Comparison of ENCODE assay signal across 13 cellular contexts in the genomic region with DNA sequence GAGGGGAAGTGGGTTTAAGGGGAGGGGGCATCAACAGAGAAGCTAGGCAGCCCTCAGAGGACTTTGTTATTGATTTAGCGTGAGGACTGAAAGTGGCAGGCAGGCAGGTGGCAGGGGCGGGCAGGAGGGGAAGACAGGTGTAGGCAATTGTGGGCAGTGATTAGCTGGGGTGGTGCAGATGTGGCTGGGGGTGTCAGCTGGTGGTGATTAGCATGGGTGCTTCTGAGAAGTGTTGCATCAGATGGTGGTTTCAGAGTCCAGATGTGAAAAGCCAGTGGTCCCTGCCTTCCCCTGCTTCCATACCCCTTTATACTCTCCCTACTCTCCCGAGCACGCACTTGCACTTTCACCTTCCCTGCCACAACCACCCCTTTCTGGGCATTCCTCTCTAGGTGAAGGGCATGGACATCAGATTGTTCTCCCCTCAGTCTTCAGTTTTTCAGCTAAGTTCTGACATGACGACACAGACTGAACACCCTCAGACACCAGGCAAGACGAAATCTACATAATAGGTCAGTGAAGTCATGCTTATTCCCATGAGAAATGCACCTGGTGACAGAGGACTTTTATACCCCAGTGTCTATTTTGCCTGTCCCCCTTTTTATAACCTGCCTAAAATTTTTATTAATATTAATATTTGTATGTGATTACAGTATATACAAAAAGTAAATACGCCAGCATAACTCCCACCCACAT.
DNase-seq lines count a peak whose midpoint lies in the region; ATAC-seq, FAIRE-seq and TF ChIP-seq lines count a peak whose summit lies in the region.
"Had no signal": no experiment of that assay in that cellular context is flagged by ENCODE, and none has a peak within 500 bp of the region (broad histone marks: within the 10 kb centered on the region; RNA-seq: fewer than 3 reads in every experiment).

No MANE protein-coding gene starts in this region.

- H3K4me3 ChIP-seq in K562 = no peak overlapping the region
- H3K4me3 ChIP-seq: left lung, pancreas had no signal

- 1% methylated on average over 5 of the region's 7 CpGs for WGBS in K562 (ENCODE audit: insufficient coverage, low coverage, missing lambda C conversion rate)

- no peak for TF ChIP-seq RAD21 in K562 (CRISPR knock-in tag; conservative IDR thresholded peaks at IDR 0.05 in 1 of 2, IDR thresholded peaks at IDR 0.05 in 1 of 2)

- no peak overlapping the region for H3K4me2 ChIP-seq in K562 (ENCODE audit: insufficient read depth, low read length)

- H2AFZ ChIP-seq in K562 (ENCODE audit: low read depth, low read length) = no peak overlapping the region

- TF ChIP-seq EP300 in K562 (IDR thresholded peaks at IDR 0.05; ENCODE audit: low read length) = no peak

- POLR2A ChIA-PET in K562 (lab: Yijun Ruan, JAX) = interaction anchor here (1.2 kb wide), 1 partner anchor 11 kb away, joined by 3 read pairs; no protein-coding TSS in a partner anchor

- FAIRE-seq in K562 (lab: Jason Lieb, UNC) = no peak
- FAIRE-seq: pancreas had no signal

- H3K4me3 Mint-ChIP-seq in activated T-helper 17 cell treated with anti-CD3 and anti-CD28 coated beads, Interleukin-2, amount 50 U/mL, for 72 hours = no peak overlapping the region
- H3K4me3 Mint-ChIP-seq: CD8-positive, alpha-beta memory T cell; effector memory CD8-positive, alpha-beta T cell had no signal

- no peaks in the 10 kb centered on the region for H3K4me1 ChIP-seq in K562 (replicated peaks in 1 of 2; ENCODE audit: control insufficient read depth in 2 of 2, insufficient read depth in 2 of 2, low read length in 2 of 2)
- H3K4me1 ChIP-seq: left lung, pancreas had no signal

- peaks cover 5% of the 10 kb centered on the region for H3K27me3 Mint-ChIP-seq in activated T-helper 17 cell treated with anti-CD3 and anti-CD28 coated beads, Interleukin-2, amount 50 U/mL, for 72 hours

- intact Hi-C loops in K562 (cut with micrococcal nuclease) (no loop called here), left cardiac atrium (cut with DNase I) (no loop called here)

- H3K79me2 ChIP-seq in K562 (ENCODE audit: control insufficient read depth, insufficient read depth, low read length) = no peaks in the 10 kb centered on the region

- H3K9ac ChIP-seq in K562 (ENCODE audit: insufficient read depth in 1 of 2, low read depth in 2 of 2, low read length in 2 of 2) = no peak overlapping the region

- H3K9me3 Mint-ChIP-seq in activated T-helper 17 cell treated with anti-CD3 and anti-CD28 coated beads, Interleukin-2, amount 50 U/mL, for 72 hours = peaks cover 7% of the 10 kb centered on the region

- no peaks in the 10 kb centered on the region for H3K4me1 Mint-ChIP-seq in activated T-helper 17 cell treated with anti-CD3 and anti-CD28 coated beads, Interleukin-2, amount 50 U/mL, for 72 hours

- H3K27ac Mint-ChIP-seq in activated T-helper 17 cell treated with anti-CD3 and anti-CD28 coated beads, Interleukin-2, amount 50 U/mL, for 72 hours = no peak overlapping the region
- H3K27ac Mint-ChIP-seq: CD8-positive, alpha-beta memory T cell; effector memory CD8-positive, alpha-beta T cell had no signal

- no peak for TF ChIP-seq POLR2A in K562 (conservative IDR thresholded peaks at IDR 0.05)

- no peaks in the 10 kb centered on the region for H3K9me3 ChIP-seq in K562 (replicated peaks; ENCODE audit: control insufficient read depth, insufficient read depth, low read depth, low read length)
- H3K9me3 ChIP-seq: left lung, pancreas had no signal

- H3K36me3 Mint-ChIP-seq in activated T-helper 17 cell treated with anti-CD3 and anti-CD28 coated beads, Interleukin-2, amount 50 U/mL, for 72 hours (ENCODE audit: low read depth) = no peaks in the 10 kb centered on the region
- H3K36me3 Mint-ChIP-seq: CD8-positive, alpha-beta memory T cell had no signal

- peaks cover 5% of the 10 kb centered on the region; the same call in 1 of the 2 replicates for H4K20me1 ChIP-seq in K562 (replicated peaks; ENCODE audit: control insufficient read depth, insufficient read depth, low read length)

- in situ Hi-C loops in K562 (cut with MboI) = no loop called here

- no peaks in the 10 kb centered on the region for H3K36me3 ChIP-seq in K562 (ENCODE audit: control insufficient read depth, insufficient read depth, low read length)
- H3K36me3 ChIP-seq: left lung, pancreas had no signal

- TF ChIP-seq CTCF in K562 (IDR thresholded peaks at IDR 0.05 in 2 of 3, conservative IDR thresholded peaks at IDR 0.05 in 1 of 3; ENCODE audit: insufficient read depth in 2 of 3, low read depth in 1 of 3, low read length in 3 of 3) = no peak

- ATAC-seq in GM18520 (IDR thresholded peaks at IDR 0.05; ENCODE audit: unreplicated experiment) (peak; percentile 51), HG02798 (IDR thresholded peaks at IDR 0.05; ENCODE audit: poor library complexity, unreplicated experiment) (peak; percentile 69), K562 (no peak), left cardiac atrium (no peak)
- no peak for ATAC-seq in activated T-helper 17 cell treated with anti-CD3 and anti-CD28 coated beads, Interleukin-2, amount 50 U/mL, for 72 hours (replicated peaks)
- ATAC-seq: effector memory CD8-positive, alpha-beta T cell; left lung; pancreas had no signal

- H3K27me3 ChIP-seq in K562 (ENCODE audit: control insufficient read depth in 2 of 2, insufficient read depth in 2 of 2, low read length in 2 of 2) = no peaks in the 10 kb centered on the region
- H3K27me3 ChIP-seq: pancreas had no signal

- no peak overlapping the region for H3K27ac ChIP-seq in K562 (ENCODE audit: extremely low read depth, low read depth, low read length)
- H3K27ac ChIP-seq: left lung, pancreas had no signal

- CTCF ChIA-PET in K562 (lab: Yijun Ruan, JAX; ENCODE audit: low intra/inter-chr PET ratio) = no interaction called here

- H3K9me1 ChIP-seq in K562 (ENCODE audit: control insufficient read depth, insufficient read depth, low read length) = no peaks in the 10 kb centered on the region

- no TSS peak for BruUV-seq in K562 (replicated peaks; lab: Mats Ljungman, UMichigan)

- DNase-seq in NCI-H2081 treated with DMSO at 0.1 percent for 48 hours (lab: John Stamatoyannopoulos, UW) = peak; percentile 77
- no peak for DNase-seq in K562 (ENCODE audit: extremely low read depth in 1 of 4, low spot score in 3 of 4)
- DNase-seq in left cardiac atrium = no peak
- DNase-seq in effector CD4-positive, alpha-beta T cell = no peak
- DNase-seq in activated CD4-positive, alpha-beta T cell treated with anti-CD3 and anti-CD28 coated beads for 4 hours = no peak
- DNase-seq: CD8-positive, alpha-beta memory T cell; effector memory CD8-positive, alpha-beta T cell; left lung; pancreas; stimulated activated CD4-positive, alpha-beta T cell treated with anti-CD3 and anti-CD28 coated beads, Interleukin-4, amount 100 ng/mL, for 1 hour had no signal

TF ChIP-seq in K562, 482 proteins besides CTCF, POLR2A, EP300 and RAD21 (continues in another document):
- peak; percentile 45 for TF ChIP-seq CBFA2T2 (conservative IDR thresholded peaks at IDR 0.05)
- TF ChIP-seq ETV1 (tag; conservative IDR thresholded peaks at IDR 0.05; ENCODE audit: low read depth) = no peak
- peak; percentile 28 for TF ChIP-seq CBFA2T3 (IDR thresholded peaks at IDR 0.05)
- no peak for TF ChIP-seq FOXK1 (CRISPR knock-in tag; IDR thresholded peaks at IDR 0.05; ENCODE audit: borderline replicate concordance)
- TF ChIP-seq RFX7 (CRISPR knock-in tag; IDR thresholded peaks at IDR 0.05) = no peak
- TF ChIP-seq ZNF830 (CRISPR knock-in tag; IDR thresholded peaks at IDR 0.05) = no peak
- TF ChIP-seq TOE1 (IDR thresholded peaks at IDR 0.05; ENCODE audit: borderline replicate concordance) = no peak
- no peak for TF ChIP-seq TOE1 (CRISPR knock-in tag; IDR thresholded peaks at IDR 0.05; ENCODE audit: borderline replicate concordance, low read depth)

Comparison
In these comparisons a context has a peak if more than half of its experiments do, and no peak if none do; other contexts are left out.
1. ATAC-seq: peak in GM18520 (single experiment) and HG02798 (single experiment); none in K562 (single experiment), activated T-helper 17 cell treated with anti-CD3 and anti-CD28 coated beads, Interleukin-2, amount 50 U/mL, for 72 hours (single experiment) and left cardiac atrium (0 of 2).